8 cellular contexts compared by ENCODE assay signal in genomic region chrX:41332005-41332404, GRCh38. TPM values are rescaled to one million over a fixed set of nuclear protein-coding genes. Genes with fewer than 3 reads are reported as not detected.
DNase-seq lines count a peak whose midpoint lies in the region; ATAC-seq and TF ChIP-seq lines count a peak whose summit lies in the region.

No MANE protein-coding gene starts in this region.

- peak overlapping the region; percentile 91 to 99 (median 98) for H3K4me3 Mint-ChIP-seq in CD4-positive, alpha-beta memory T cell
- peak overlapping the region; percentile 97 for H3K4me3 Mint-ChIP-seq in neural crest cell

- H3K27ac Mint-ChIP-seq in CD4-positive, alpha-beta memory T cell: peak overlapping the region; percentile 99 to 100 (median 100)
- no peak overlapping the region for H3K27ac Mint-ChIP-seq in neural crest cell (ENCODE audit: unreplicated experiment)

- peaks cover 3 to 47% (median 27%) of the 10 kb centered on the region in 4 donors for H3K4me1 Mint-ChIP-seq in CD4-positive, alpha-beta memory T cell
- H3K4me1 Mint-ChIP-seq in neural crest cell: peaks cover 22% of the 10 kb centered on the region

- peak overlapping the region; percentile 73 to 98 for H3K4me3 ChIP-seq in CD4-positive, alpha-beta memory T cell (ENCODE audit: low read length in 2 of 2)
- H3K4me3 ChIP-seq in MG63 (peak overlapping the region; percentile 94), dorsolateral prefrontal cortex (peak overlapping the region in 58 of 59 donors; percentile 17 to 100 (median 96))

- H3K27me3 Mint-ChIP-seq in CD4-positive, alpha-beta memory T cell: no peaks in the 10 kb centered on the region
- H3K27me3 Mint-ChIP-seq in neural crest cell (ENCODE audit: low read depth): peaks cover 26% of the 10 kb centered on the region

- ATAC-seq in HG03039 (IDR thresholded peaks at IDR 0.05; ENCODE audit: unreplicated experiment) (no peak), esophagus mucosa (no peak), HG02588 (IDR thresholded peaks at IDR 0.05; ENCODE audit: unreplicated experiment) (no peak)

- peaks cover 10% of the 10 kb centered on the region for H3K4me1 ChIP-seq in CD4-positive, alpha-beta memory T cell (ENCODE audit: insufficient read depth, low read length)

- intact Hi-C loops in CD4-positive, alpha-beta memory T cell (cut with micrococcal nuclease): loop anchor here (5.0 to 10.0 kb wide), 2 partner anchors 685 to 747 kb away; partner anchors contain the start of genes ATP6AP2 and CXorf38
- intact Hi-C loops in dorsolateral prefrontal cortex (cut with DNase I): loop anchor here (5.0 to 10.0 kb wide), 4 partner anchors 55 to 245 kb away; partner anchors contain the start of genes NYX (in 1 of the 2) and USP9X (in 1 of the 2)

- peaks cover 0 to 18% (median 0%) of the 10 kb centered on the region in 8 donors for H3K9me3 Mint-ChIP-seq in CD4-positive, alpha-beta memory T cell
- H3K9me3 Mint-ChIP-seq in neural crest cell: peaks cover 4% of the 10 kb centered on the region

- no peak for TF ChIP-seq CTCF in dorsolateral prefrontal cortex (IDR thresholded peaks at IDR 0.05 in 54 of 56, conservative IDR thresholded peaks at IDR 0.05 in 2 of 56; ENCODE audit: low read depth in 1 of 56, partially characterized antibody in 56 of 56)
- no peak for TF ChIP-seq CTCF in neural crest cell (conservative IDR thresholded peaks at IDR 0.05)

- H3K36me3 ChIP-seq in CD4-positive, alpha-beta memory T cell (ENCODE audit: insufficient read depth, low read length): no peaks in the 10 kb centered on the region
- peaks cover 8% of the 10 kb centered on the region for H3K36me3 ChIP-seq in MG63

- CTCF ChIA-PET in CD4-positive, alpha-beta memory T cell (lab: Charles Lee; ENCODE audit: partially characterized antibody): interaction anchor here (1.0 kb wide), 1 partner anchor 51 kb away, joined by 3 read pairs; no protein-coding TSS in a partner anchor

- no peaks in the 10 kb centered on the region for H3K9me3 ChIP-seq in CD4-positive, alpha-beta memory T cell (ENCODE audit: control insufficient read depth in 1 of 2, low read length in 2 of 2)
- H3K9me3 ChIP-seq in MG63: no peaks in the 10 kb centered on the region

- H3K27me3 ChIP-seq in CD4-positive, alpha-beta memory T cell (ENCODE audit: insufficient read depth, low read length): no peaks in the 10 kb centered on the region
- H3K27me3 ChIP-seq in MG63 (no peaks in the 10 kb centered on the region), dorsolateral prefrontal cortex (no peaks in the 10 kb centered on the region)

- POLR2A ChIA-PET in CD4-positive, alpha-beta memory T cell (lab: Charles Lee; ENCODE audit: partially characterized antibody): interaction anchor here (1.2 to 3.0 kb wide), 3 partner anchors 52 to 115 kb away, joined by 3 to 24 read pairs (median 14); partner anchors contain the start of gene NYX

- peaks cover 3 to 36% of the 10 kb centered on the region in 2 donors for H3K36me3 Mint-ChIP-seq in CD4-positive, alpha-beta memory T cell
- peaks cover 5% of the 10 kb centered on the region for H3K36me3 Mint-ChIP-seq in neural crest cell (ENCODE audit: low read depth)

- no peak for DNase-seq in CD4-positive, alpha-beta memory T cell
- DNase-seq in MG63: no peak
- DNase-seq in dorsolateral prefrontal cortex: no peak
- no peak for DNase-seq in neural crest cell (ENCODE audit: low read depth, low spot score)
- no peak for DNase-seq in CD1c-positive myeloid dendritic cell (ENCODE audit: extremely low spot score)

- peak overlapping the region; percentile 98 for H3K27ac ChIP-seq in CD4-positive, alpha-beta memory T cell (ENCODE audit: low read depth, low read length)
- H3K27ac ChIP-seq in dorsolateral prefrontal cortex: peak overlapping the region in 56 of 59 donors; percentile 13 to 100 (median 100)

RNA-seq across cellular contexts. Expression of gene DDX3X, which starts 2.0 kb away (rescaled TPM):
- total RNA-seq in CD4-positive, alpha-beta memory T cell: 100 to 1,000 TPM; 318 to 320 TPM
- polyA plus RNA-seq in CD4-positive, alpha-beta memory T cell: 100 to 1,000 TPM; 256 to 257 TPM
- 94.9 and 143 TPM in 2 replicates for total RNA-seq in MG63 (2014; rRNA removed; shearing (Covaris generic); ENCODE audit: low replicate concordance)
- total RNA-seq in dorsolateral prefrontal cortex (100 to 1,000 TPM; 125 to 336 (median 218) TPM), neural crest cell (300 and 308 TPM in 2 replicates), esophagus mucosa (200 TPM)
